In genomic region chr16:86882586-86883280, GRCh38 we compare ENCODE assay signal across 12 cellular contexts.
DNase-seq lines count a peak whose midpoint lies in the region; ATAC-seq and TF ChIP-seq lines count a peak whose summit lies in the region.
"Had no signal": no experiment of that assay in that cellular context is flagged by ENCODE, and none has a peak within 500 bp of the region (broad histone marks: within the 10 kb centered on the region; RNA-seq: fewer than 3 reads in every experiment).

No MANE protein-coding gene starts in this region.

- no peak overlapping the region for H3K27ac Mint-ChIP-seq in naive thymus-derived CD4-positive, alpha-beta T cell

- CTCF ChIA-PET in naive thymus-derived CD4-positive, alpha-beta T cell (lab: Charles Lee) = no interaction called here

- intact Hi-C loops in right lobe of liver (cut with DNase I) = no loop called here
- intact Hi-C loops in naive thymus-derived CD4-positive, alpha-beta T cell (cut with micrococcal nuclease) = no loop called here

- H3K36me3 ChIP-seq in RWPE2 (ENCODE audit: low read depth) (no peaks in the 10 kb centered on the region), right lobe of liver (no peaks in the 10 kb centered on the region)
- no peaks in the 10 kb centered on the region for H3K36me3 ChIP-seq in naive thymus-derived CD4-positive, alpha-beta T cell (ENCODE audit: control insufficient read depth in 2 of 3, insufficient read depth in 3 of 3, low read length in 3 of 3)

- ATAC-seq in RWPE2 (ENCODE audit: low read depth) (peak; percentile 86), right lobe of liver (no peak)
- no peak for ATAC-seq in naive thymus-derived CD4-positive, alpha-beta T cell

- peaks cover 0 to 8% (median 3%) of the 10 kb centered on the region in 11 donors for H3K9me3 Mint-ChIP-seq in naive thymus-derived CD4-positive, alpha-beta T cell

- POLR2A ChIA-PET in naive thymus-derived CD4-positive, alpha-beta T cell (lab: Charles Lee) = no interaction called here

- H3K27me3 ChIP-seq in RWPE2 (ENCODE audit: insufficient read depth, poor library complexity, severe bottlenecking) (no peaks in the 10 kb centered on the region), right lobe of liver (no peaks in the 10 kb centered on the region)
- no peaks in the 10 kb centered on the region for H3K27me3 ChIP-seq in naive thymus-derived CD4-positive, alpha-beta T cell (ENCODE audit: control insufficient read depth in 2 of 2, insufficient read depth in 2 of 2, low read length in 2 of 2)

- H3K4me1 Mint-ChIP-seq in naive thymus-derived CD4-positive, alpha-beta T cell = peaks cover 0 to 2% (median 0%) of the 10 kb centered on the region in 7 donors

- H3K9me3 ChIP-seq in RWPE2 (ENCODE audit: severe bottlenecking) = no peaks in the 10 kb centered on the region
- H3K9me3 ChIP-seq in right lobe of liver = no peaks in the 10 kb centered on the region
- no peaks in the 10 kb centered on the region for H3K9me3 ChIP-seq in naive thymus-derived CD4-positive, alpha-beta T cell (ENCODE audit: control insufficient read depth in 2 of 3, low read length in 3 of 3)
- H3K9me3 ChIP-seq: Caco-2 had no signal

- peaks cover 25 to 67% (median 37%) of the 10 kb centered on the region in 5 donors for H3K27me3 Mint-ChIP-seq in naive thymus-derived CD4-positive, alpha-beta T cell

- peaks cover 0 to 4% (median 0%) of the 10 kb centered on the region in 5 donors for H3K36me3 Mint-ChIP-seq in naive thymus-derived CD4-positive, alpha-beta T cell

- 13% methylated on average over 6 of the region's 6 CpGs for WGBS in right lobe of liver (ENCODE audit: insufficient coverage, low coverage, low lambda C conversion rate, missing lambda C conversion rate)

- H3K4me3 Mint-ChIP-seq in naive thymus-derived CD4-positive, alpha-beta T cell = no peak overlapping the region

- TF ChIP-seq POLR2A in right lobe of liver (IDR thresholded peaks at IDR 0.05) = no peak

- no peak overlapping the region for H3K4me3 ChIP-seq in RWPE2 (ENCODE audit: severe bottlenecking)
- no peak overlapping the region for H3K4me3 ChIP-seq in right lobe of liver
- H3K4me3 ChIP-seq in naive thymus-derived CD4-positive, alpha-beta T cell (ENCODE audit: low read length) = no peak overlapping the region
- H3K4me3 ChIP-seq: lung, PC-9 had no signal

- DNase-seq in Daoy (ENCODE audit: low read depth) (peak; percentile 79), RWPE2 (ENCODE audit: low spot score) (no peak), fibroblast of the conjunctiva (ENCODE audit: low read depth) (peak; percentile 41), pons (ENCODE audit: low spot score) (peak; percentile 5), cerebellum (ENCODE audit: low spot score) (no peak), right lobe of liver (no peak)
- no peak for DNase-seq in activated effector memory CD4-positive, alpha-beta T cell treated with Interleukin-2 at 50 U/mL for 16 hours
- no peak for DNase-seq in naive thymus-derived CD4-positive, alpha-beta T cell
- DNase-seq: activated naive CD4-positive, alpha-beta T cell treated with Interleukin-2 at 50 U/mL for 16 hours; PC-9 had no signal

- no peak for TF ChIP-seq CTCF in RWPE2 (IDR thresholded peaks at IDR 0.05; ENCODE audit: poor library complexity, severe bottlenecking)
- TF ChIP-seq CTCF in right lobe of liver (IDR thresholded peaks at IDR 0.05) = no peak

- H3K4me1 ChIP-seq in RWPE2 (ENCODE audit: insufficient read depth, poor library complexity, severe bottlenecking) = peaks cover 2% of the 10 kb centered on the region
- no peaks in the 10 kb centered on the region for H3K4me1 ChIP-seq in right lobe of liver
- no peaks in the 10 kb centered on the region for H3K4me1 ChIP-seq in naive thymus-derived CD4-positive, alpha-beta T cell (ENCODE audit: control insufficient read depth in 2 of 2, insufficient read depth in 2 of 2, low read length in 2 of 2)
- H3K4me1 ChIP-seq: Caco-2 had no signal

- H3K27ac ChIP-seq in RWPE2 (ENCODE audit: poor library complexity, severe bottlenecking) = no peak overlapping the region
- H3K27ac ChIP-seq in right lobe of liver = no peak overlapping the region
- no peak overlapping the region for H3K27ac ChIP-seq in naive thymus-derived CD4-positive, alpha-beta T cell (ENCODE audit: low read depth, low read length)
- H3K27ac ChIP-seq: PC-9 had no signal

Comparison
In these comparisons a context has a peak if more than half of its experiments do, and no peak if none do; other contexts are left out.
1. DNase-seq: peak in Daoy (single experiment), fibroblast of the conjunctiva (single experiment) and pons (single experiment); none in RWPE2 (single experiment), cerebellum (single experiment), right lobe of liver (0 of 3), activated effector memory CD4-positive, alpha-beta T cell treated with Interleukin-2 at 50 U/mL for 16 hours (single experiment) and naive thymus-derived CD4-positive, alpha-beta T cell (0 of 9).